Comparison of ENCODE assay signal across 25 cellular contexts in genomic region chr1:73887412-73887811, GRCh38.
"Had no signal": no experiment of that assay in that cellular context is flagged by ENCODE, and none has a peak within 500 bp of the region (broad histone marks: within the 10 kb centered on the region; RNA-seq: fewer than 3 reads in every experiment).

No MANE protein-coding gene starts in this region.

- H3K9me3 ChIP-seq: esophagus muscularis mucosa, lower lobe of right lung, ovary, right lobe of liver, suprapubic skin, transverse colon, upper lobe of right lung, uterus had no signal

- H3K27ac ChIP-seq: coronary artery, esophagus muscularis mucosa, lower lobe of right lung, ovary, right lobe of liver, suprapubic skin, transverse colon, upper lobe of right lung, uterus had no signal

- H3K27me3 ChIP-seq: esophagus muscularis mucosa, ovary, right lobe of liver, suprapubic skin, transverse colon, upper lobe of right lung, uterus had no signal

- ATAC-seq: left lobe of liver; lower lobe of right lung; naive thymus-derived CD8-positive, alpha-beta T cell; right lobe of liver; stimulated activated naive CD8-positive, alpha-beta T cell treated with anti-CD3 and anti-CD28 coated beads, Interleukin-15, amount 100 ng/mL, for 72 hours; upper lobe of right lung had no signal

- H3K4me1 ChIP-seq: esophagus muscularis mucosa, lower lobe of right lung, right lobe of liver, suprapubic skin, transverse colon, upper lobe of right lung, uterus had no signal

- H3K36me3 ChIP-seq: esophagus muscularis mucosa, lower lobe of right lung, ovary, right lobe of liver, suprapubic skin, transverse colon, upper lobe of right lung, uterus had no signal

- H3K4me3 ChIP-seq: coronary artery, esophagus muscularis mucosa, lower lobe of right lung, ovary, right lobe of liver, suprapubic skin, transverse colon, upper lobe of right lung, uterus had no signal

- DNase-seq: dermis blood vessel endothelial cell; effector memory CD4-positive, alpha-beta T cell; foreskin melanocyte; glutamatergic neuron; kidney; lower lobe of right lung; naive thymus-derived CD8-positive, alpha-beta T cell; nephron progenitor cell; occipital lobe; ovary; retina; right lobe of liver; small intestine; stimulated activated CD4-positive, alpha-beta T cell treated with anti-CD3 and anti-CD28 coated beads, Interleukin-15, amount 100 ng/mL, for 24 hours; stimulated activated CD4-positive, alpha-beta T cell treated with anti-CD3 and anti-CD28 coated beads, Interleukin-2, amount 100 ng/mL, for 48 hours; stimulated activated CD8-positive, alpha-beta memory T cell treated with anti-CD3 and anti-CD28 coated beads, Interleukin-4, amount 100 ng/mL, for 48 hours; stimulated activated naive CD4-positive, alpha-beta T cell; stimulated activated naive CD8-positive, alpha-beta T cell treated with anti-CD3 and anti-CD28 coated beads, Interleukin-15, amount 100 ng/mL, for 72 hours; transverse colon; upper lobe of right lung; uterus had no signal
